21 cellular contexts compared by ENCODE assay signal in genomic region chr6:36762123-36762522, GRCh38.
DNase-seq lines count a peak whose midpoint lies in the region; ATAC-seq and TF ChIP-seq lines count a peak whose summit lies in the region.
"Had no signal": no experiment of that assay in that cellular context is flagged by ENCODE, and none has a peak within 500 bp of the region (broad histone marks: within the 10 kb centered on the region; RNA-seq: fewer than 3 reads in every experiment).

No MANE protein-coding gene starts in this region.

- TF ChIP-seq CTCF in heart right ventricle (IDR thresholded peaks at IDR 0.05): no peak
- no peak for TF ChIP-seq CTCF in OCI-LY1 (IDR thresholded peaks at IDR 0.05; ENCODE audit: low read length)

- H4K20me1 ChIP-seq in OCI-LY1 (ENCODE audit: insufficient read depth, low read length): no peaks in the 10 kb centered on the region

- no peaks in the 10 kb centered on the region for H3K9me3 Mint-ChIP-seq in memory B cell
- no peaks in the 10 kb centered on the region for H3K9me3 Mint-ChIP-seq in CD8-positive, alpha-beta memory T cell
- H3K9me3 Mint-ChIP-seq: CD4-positive, CD25-positive, alpha-beta regulatory T cell; CD8-positive, alpha-beta T cell had no signal

- 94 to 98% methylated on average over 11 of the region's 11 CpGs for WGBS in heart right ventricle, 2 donors

- peaks cover 23% of the 10 kb centered on the region for H3K4me1 Mint-ChIP-seq in memory B cell
- H3K4me1 Mint-ChIP-seq in CD8-positive, alpha-beta memory T cell: peaks cover 17 to 25% (median 21%) of the 10 kb centered on the region in 3 donors

- DNase-seq in left ventricle myocardium superior (peak; percentile 19), heart right ventricle (no peak), memory B cell (ENCODE audit: low spot score in 2 of 2) (no peak), NCI-H187 treated with DMSO at 0.1 percent for 48 hours (lab: John Stamatoyannopoulos, UW) (no peak)
- no peak for DNase-seq in CD8-positive, alpha-beta memory T cell
- DNase-seq: 8988T; ACHN; AML-193; BE2C; CD4-positive, CD25-positive, alpha-beta regulatory T cell; CD8-positive, alpha-beta T cell; DMS 273 treated with DMSO at 0.1 percent for 48 hours; DMS79; EL; GDM1; GOT3 had no signal

- no peaks in the 10 kb centered on the region for H3K9me2 ChIP-seq in OCI-LY1 (ENCODE audit: low read depth, low read length)

- no peaks in the 10 kb centered on the region for H3K36me3 Mint-ChIP-seq in memory B cell
- H3K36me3 Mint-ChIP-seq in CD8-positive, alpha-beta memory T cell: no peaks in the 10 kb centered on the region
- H3K36me3 Mint-ChIP-seq: CD4-positive, CD25-positive, alpha-beta regulatory T cell; CD8-positive, alpha-beta T cell had no signal

- intact Hi-C loops in left ventricle myocardium superior (cut with micrococcal nuclease): loop anchor here (5.0 kb wide), 1 partner anchor 255 kb away; no protein-coding TSS in a partner anchor
- intact Hi-C loops in heart right ventricle (cut with DNase I): loop anchor here in 4 of 10 donors (10.0 kb wide), 3 partner anchors 223 to 453 kb away; partner anchors contain the start of gene MTCH1 (in 1 of the 4)

- H3K27ac Mint-ChIP-seq in memory B cell: peak overlapping the region; percentile 53
- H3K27ac Mint-ChIP-seq in CD8-positive, alpha-beta memory T cell: no peak overlapping the region
- H3K27ac Mint-ChIP-seq: CD4-positive, CD25-positive, alpha-beta regulatory T cell; CD8-positive, alpha-beta T cell had no signal

- H2AFZ ChIP-seq in OCI-LY1 (ENCODE audit: low read length): no peak overlapping the region

- H3K27me3 ChIP-seq in heart right ventricle (no peaks in the 10 kb centered on the region), OCI-LY1 (ENCODE audit: insufficient read depth, low read length) (no peaks in the 10 kb centered on the region)
- H3K27me3 ChIP-seq in CD8-positive, alpha-beta memory T cell (ENCODE audit: insufficient read depth, low read length, poor library complexity, severe bottlenecking): no peaks in the 10 kb centered on the region
- H3K27me3 ChIP-seq: BE2C had no signal

- no peaks in the 10 kb centered on the region for H3K79me2 ChIP-seq in OCI-LY1 (ENCODE audit: insufficient read depth, low read length)

- H3F3A ChIP-seq in OCI-LY1 (ENCODE audit: insufficient read depth, low read length): no peaks in the 10 kb centered on the region; the same call in 1 of the 2 replicates

- no peak overlapping the region for H3K4me3 Mint-ChIP-seq in memory B cell
- no peak overlapping the region for H3K4me3 Mint-ChIP-seq in CD8-positive, alpha-beta memory T cell
- H3K4me3 Mint-ChIP-seq: CD4-positive, CD25-positive, alpha-beta regulatory T cell; CD8-positive, alpha-beta T cell had no signal

- ATAC-seq in left ventricle myocardium superior: no peak
- ATAC-seq in heart right ventricle: no peak
- ATAC-seq in memory B cell (ENCODE audit: low read depth): no peak
- no peak for ATAC-seq in HG02571 (IDR thresholded peaks at IDR 0.05; ENCODE audit: unreplicated experiment)
- ATAC-seq: A549; CD8-positive, alpha-beta T cell had no signal

- H3K9me3 ChIP-seq in heart right ventricle (no peaks in the 10 kb centered on the region), OCI-LY1 (ENCODE audit: low read length) (no peaks in the 10 kb centered on the region)
- H3K9me3 ChIP-seq in CD8-positive, alpha-beta memory T cell (ENCODE audit: low read length): no peaks in the 10 kb centered on the region
- H3K9me3 ChIP-seq: A549, BE2C, HAP-1 had no signal

- CTCF ChIA-PET in CD8-positive, alpha-beta memory T cell (lab: Charles Lee): interaction anchor here (1.0 to 1.6 kb wide), 2 partner anchors 8 to 255 kb away, joined by 3 to 8 read pairs; no protein-coding TSS in a partner anchor

- H3K4me2 ChIP-seq in OCI-LY1 (ENCODE audit: low read length): no peak overlapping the region
- H3K4me2 ChIP-seq: A549 had no signal

- H3K9ac ChIP-seq in OCI-LY1 (ENCODE audit: low read length): no peak overlapping the region

- no peak overlapping the region for H3K4me3 ChIP-seq in heart right ventricle
- H3K4me3 ChIP-seq in OCI-LY1 (ENCODE audit: low read depth, low read length, poor library complexity, severe bottlenecking): no peak overlapping the region
- H3K4me3 ChIP-seq in CD8-positive, alpha-beta memory T cell (ENCODE audit: low read length): no peak overlapping the region
- H3K4me3 ChIP-seq: A549, HAP-1 had no signal

- H3K27ac ChIP-seq in heart right ventricle (no peak overlapping the region), OCI-LY1 (ENCODE audit: low read depth, low read length, poor library complexity, severe bottlenecking) (peak overlapping the region; percentile 22)
- no peak overlapping the region for H3K27ac ChIP-seq in CD8-positive, alpha-beta memory T cell (ENCODE audit: low read depth, low read length)
- H3K27ac ChIP-seq: A549, C4-2B had no signal

- no peaks in the 10 kb centered on the region for H3K36me3 ChIP-seq in heart right ventricle
- no peaks in the 10 kb centered on the region for H3K36me3 ChIP-seq in OCI-LY1 (ENCODE audit: insufficient read depth, low read length)
- no peaks in the 10 kb centered on the region for H3K36me3 ChIP-seq in CD8-positive, alpha-beta memory T cell (ENCODE audit: insufficient read depth, low read length)
- H3K36me3 ChIP-seq: BE2C, HAP-1 had no signal

- no peaks in the 10 kb centered on the region for H3K27me3 Mint-ChIP-seq in memory B cell
- peaks cover 0 to 9% of the 10 kb centered on the region in 2 donors for H3K27me3 Mint-ChIP-seq in CD8-positive, alpha-beta memory T cell
- H3K27me3 Mint-ChIP-seq: CD4-positive, CD25-positive, alpha-beta regulatory T cell had no signal

- H3K4me1 ChIP-seq in heart right ventricle (peaks cover 3 to 28% (median 19%) of the 10 kb centered on the region in 9 donors), OCI-LY1 (ENCODE audit: insufficient read depth, low read length, severe bottlenecking) (peaks cover 74% of the 10 kb centered on the region)
- peaks cover 13% of the 10 kb centered on the region for H3K4me1 ChIP-seq in CD8-positive, alpha-beta memory T cell (ENCODE audit: insufficient read depth, low read length)
- H3K4me1 ChIP-seq: HAP-1 had no signal

- POLR2A ChIA-PET in CD8-positive, alpha-beta memory T cell (lab: Charles Lee): no interaction called here
